In the genomic region with DNA sequence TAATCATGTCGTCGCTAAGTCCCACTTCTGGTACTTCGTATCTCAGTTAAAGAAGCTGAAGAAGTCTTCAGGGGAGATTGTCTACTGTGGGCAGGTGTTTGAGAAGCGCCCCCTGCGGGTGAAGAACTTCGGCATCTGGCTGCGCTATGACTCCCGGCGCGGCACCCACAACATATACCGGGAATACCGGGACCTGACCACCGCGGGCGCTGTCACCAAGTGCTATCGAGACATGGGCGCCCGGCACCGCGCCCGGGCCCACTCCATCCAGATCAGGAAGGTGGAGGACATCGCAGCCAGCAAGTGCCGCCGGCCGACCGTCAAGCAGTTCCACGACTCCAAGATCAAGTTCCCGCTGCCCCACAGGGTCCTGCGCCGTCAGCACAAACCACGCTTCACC, we compare ENCODE assay signal across 8 cellular contexts. TPM values are rescaled to one million over a fixed set of nuclear protein-coding genes. Genes with fewer than 3 reads are reported as not detected.
DNase-seq lines count a peak whose midpoint lies in the region; ATAC-seq and TF ChIP-seq lines count a peak whose summit lies in the region.

No MANE protein-coding gene starts in this region.

- no peaks in the 10 kb centered on the region for H3K9me3 ChIP-seq in effector memory CD4-positive, alpha-beta T cell (ENCODE audit: control insufficient read depth, low read length)
- peaks cover 2% of the 10 kb centered on the region for H3K9me3 ChIP-seq in osteoblast (ENCODE audit: low read depth, low read length)

- TF ChIP-seq CTCF in osteoblast (IDR thresholded peaks at IDR 0.05; ENCODE audit: extremely low read depth, low read depth, low read length) = peak; percentile 36

- no peaks in the 10 kb centered on the region for H4K20me1 ChIP-seq in osteoblast (ENCODE audit: insufficient read depth, low read length)

- H3K36me3 ChIP-seq in effector memory CD4-positive, alpha-beta T cell (ENCODE audit: control insufficient read depth, insufficient read depth, low read length) = no peaks in the 10 kb centered on the region
- H3K36me3 ChIP-seq in osteoblast (ENCODE audit: insufficient read depth, low read length) = no peaks in the 10 kb centered on the region

- no peak overlapping the region for H2AFZ ChIP-seq in osteoblast (ENCODE audit: low read length)

- H3K27ac ChIP-seq in effector memory CD4-positive, alpha-beta T cell (ENCODE audit: insufficient read depth, low read length, poor library complexity, severe bottlenecking) = no peak overlapping the region
- no peak overlapping the region for H3K27ac ChIP-seq in osteoblast (ENCODE audit: low read depth, low read length)

- no peaks in the 10 kb centered on the region for H3K79me2 ChIP-seq in osteoblast (ENCODE audit: insufficient read depth, low read length)

- ATAC-seq in GM21528 (IDR thresholded peaks at IDR 0.05; ENCODE audit: low FRiP score, unreplicated experiment) = no peak

- H3K4me2 ChIP-seq in osteoblast (ENCODE audit: insufficient read depth, low read length) = no peak overlapping the region

- no peaks in the 10 kb centered on the region for H3K27me3 ChIP-seq in effector memory CD4-positive, alpha-beta T cell (replicated peaks; ENCODE audit: control insufficient read depth, insufficient read depth, low read length, poor library complexity, severe bottlenecking)
- H3K27me3 ChIP-seq in osteoblast (ENCODE audit: insufficient read depth, low read length) = peaks cover 38% of the 10 kb centered on the region

- peak; percentile 68 for DNase-seq in HT-29 (ENCODE audit: low spot score)
- peak; percentile 63 for DNase-seq in activated CD4-positive, alpha-beta T cell treated with anti-CD3 and anti-CD28 coated beads, Interleukin-2, amount 50 U/mL, for 1 hour
- peak in 2 of 3 donors; percentile 15 to 43 for DNase-seq in effector memory CD4-positive, alpha-beta T cell
- peak; percentile 52 for DNase-seq in osteoblast (ENCODE audit: insufficient read length, low spot score, missing footprints)
- DNase-seq in NCI-H524 (lab: John Stamatoyannopoulos, UW) = no peak
- DNase-seq in NCI-H774 (lab: John Stamatoyannopoulos, UW) = no peak
- DNase-seq in HK-2 (ENCODE audit: unreplicated experiment) = no peak

- H3K4me1 ChIP-seq in effector memory CD4-positive, alpha-beta T cell (ENCODE audit: control insufficient read depth, insufficient read depth, low read length, poor library complexity, severe bottlenecking) = no peaks in the 10 kb centered on the region
- no peaks in the 10 kb centered on the region for H3K4me1 ChIP-seq in osteoblast (ENCODE audit: insufficient read depth, low read length)

- H3K4me3 ChIP-seq in effector memory CD4-positive, alpha-beta T cell (ENCODE audit: insufficient read depth, low read depth, low read length, poor library complexity, severe bottlenecking) = peak overlapping the region; percentile 25
- no peak overlapping the region for H3K4me3 ChIP-seq in osteoblast (ENCODE audit: insufficient read depth, low read length)

RNA-seq across cellular contexts. Expression of a gene that starts 11.3 kb away (rescaled TPM):
- total RNA-seq in HT-29 (2014; rRNA removed; shearing (Covaris generic)) = 0.99 and 1.1 TPM in 2 replicates
- total RNA-seq in osteoblast = 0.29 and 0.36 TPM in 2 replicates

RNA-seq across cellular contexts. Expression of a gene that starts 15.3 kb away (rescaled TPM):
- total RNA-seq in HT-29 (2014; rRNA removed; shearing (Covaris generic)) = not detected in 2 replicates
- under 0.01 TPM in 2 replicates for total RNA-seq in osteoblast

RNA-seq across cellular contexts. Expression of a gene that starts 25.5 kb away (rescaled TPM):
- total RNA-seq in HT-29 (2014; rRNA removed; shearing (Covaris generic)) = 98.8 and 127 TPM in 2 replicates
- total RNA-seq in osteoblast = 15.3 and 19.5 TPM in 2 replicates

Comparison
In these comparisons a context has a peak if more than half of its experiments do, and no peak if none do; other contexts are left out.
1. DNase-seq: peak in HT-29 (single experiment), activated CD4-positive, alpha-beta T cell treated with anti-CD3 and anti-CD28 coated beads, Interleukin-2, amount 50 U/mL, for 1 hour (single experiment), effector memory CD4-positive, alpha-beta T cell (2 of 3) and osteoblast (single experiment); none in NCI-H524 (0 of 2), NCI-H774 (single experiment) and HK-2 (single experiment).